11 cellular contexts compared by ENCODE assay signal in the genomic region with DNA sequence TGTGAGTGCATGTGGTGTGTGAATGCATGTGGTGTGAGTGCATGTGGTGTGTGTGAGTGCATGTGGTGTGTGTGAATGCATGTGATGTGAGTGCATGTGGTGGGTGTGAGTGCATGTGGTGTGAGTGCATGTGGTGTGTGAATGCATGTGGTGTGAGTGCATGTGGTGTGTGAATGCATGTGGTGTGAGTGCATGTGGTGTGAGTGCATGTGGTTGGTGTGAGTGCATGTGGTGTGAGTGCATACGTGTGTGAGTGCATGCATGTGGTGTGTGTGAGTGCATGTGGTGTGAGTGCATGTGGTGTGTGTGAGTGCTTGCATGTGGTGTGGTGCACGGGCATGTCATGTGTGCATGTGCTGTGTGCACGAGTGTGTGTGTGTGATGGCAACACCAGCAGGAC. TPM values are rescaled to one million over a fixed set of nuclear protein-coding genes. Genes with fewer than 3 reads are reported as not detected.
"Had no signal": no experiment of that assay in that cellular context is flagged by ENCODE, and none has a peak within 500 bp of the region (broad histone marks: within the 10 kb centered on the region; RNA-seq: fewer than 3 reads in every experiment).

No MANE protein-coding gene starts in this region.

RNA-seq across cellular contexts. Expression of gene CFAP77, which starts 31.6 kb away (rescaled TPM):
- total RNA-seq: naive thymus-derived CD4-positive, alpha-beta T cell; natural killer cell; omental fat pad; pancreas; posterior vena cava; sciatic nerve; smooth muscle cell; spleen; transverse colon; ureter had no signal
- polyA plus RNA-seq: naive thymus-derived CD4-positive, alpha-beta T cell; neural cell; pancreas had no signal
